19 cellular contexts compared by ENCODE assay signal in genomic region chr7:109879429-109879828, GRCh38.
DNase-seq lines count a peak whose midpoint lies in the region; ATAC-seq and TF ChIP-seq lines count a peak whose summit lies in the region.
"Had no signal": no experiment of that assay in that cellular context is flagged by ENCODE, and none has a peak within 500 bp of the region (broad histone marks: within the 10 kb centered on the region; RNA-seq: fewer than 3 reads in every experiment).

No MANE protein-coding gene starts in this region.

- intact Hi-C loops in Caco-2 (cut with micrococcal nuclease; ENCODE audit: unreplicated experiment), result no loop called here

- POLR2A ChIA-PET in Caco-2 (lab: Charles Lee), result no interaction called here

- no peak for ATAC-seq in GM21390 (IDR thresholded peaks at IDR 0.05; ENCODE audit: unreplicated experiment)
- ATAC-seq: activated naive CD8-positive, alpha-beta T cell treated with anti-CD3 and anti-CD28 coated beads, Interleukin-2, amount 50 U/mL, for 24 hours; GM23338; heart right ventricle; HepG2; left colon; psoas muscle had no signal

- H3K27me3 Mint-ChIP-seq in Caco-2 (ENCODE audit: insufficient read depth, unreplicated experiment), result no peaks in the 10 kb centered on the region
- H3K27me3 Mint-ChIP-seq: activated B cell treated with CpG ODN at 0.5 μM for 24 hours had no signal

- no peak overlapping the region for H3K4me3 ChIP-seq in Caco-2 (ENCODE audit: low read depth, low read length)
- H3K4me3 ChIP-seq: GM23338, heart right ventricle, psoas muscle had no signal

- BruUV-seq in Caco-2 (replicated peaks; lab: Mats Ljungman, UMichigan), result no TSS peak

- H3K36me3 ChIP-seq in Caco-2 (ENCODE audit: control insufficient read depth, insufficient read depth, low read length), result no peaks in the 10 kb centered on the region
- H3K36me3 ChIP-seq: heart right ventricle had no signal

- in situ Hi-C loops in KBM-7 (cut with MboI; ENCODE audit: low pct_unique_long_range_greater_than_20kb, low sequenced_read_pairs), result no loop called here

- peaks cover 7% of the 10 kb centered on the region for H3K4me1 ChIP-seq in Caco-2
- H3K4me1 ChIP-seq: heart right ventricle, psoas muscle had no signal

- TF ChIP-seq CTCF in Caco-2 (IDR thresholded peaks at IDR 0.05; ENCODE audit: insufficient read depth in 1 of 2, low read depth in 1 of 2, low read length in 1 of 2, severe bottlenecking in 1 of 2, unreplicated experiment in 1 of 2), result no peak

- no peak overlapping the region for H3K27ac Mint-ChIP-seq in Caco-2 (ENCODE audit: unreplicated experiment)
- H3K27ac Mint-ChIP-seq: activated B cell treated with CpG ODN at 0.5 μM for 24 hours; activated naive CD8-positive, alpha-beta T cell treated with anti-CD3 and anti-CD28 coated beads, Interleukin-2, amount 50 U/mL, for 24 hours; GM23338 had no signal

- H3K9me3 ChIP-seq in Caco-2, result no peaks in the 10 kb centered on the region
- H3K9me3 ChIP-seq: heart right ventricle, psoas muscle had no signal

- H3K27me3 ChIP-seq in Caco-2 (replicated peaks; ENCODE audit: control insufficient read depth, insufficient read depth, low read length), result no peaks in the 10 kb centered on the region
- H3K27me3 ChIP-seq: heart right ventricle had no signal

- H3K9me3 Mint-ChIP-seq in Caco-2 (ENCODE audit: unreplicated experiment), result peaks cover 32% of the 10 kb centered on the region
- H3K9me3 Mint-ChIP-seq: activated naive CD8-positive, alpha-beta T cell treated with anti-CD3 and anti-CD28 coated beads, Interleukin-2, amount 50 U/mL, for 24 hours; GM23338 had no signal

- peaks cover 5% of the 10 kb centered on the region for H3K36me3 Mint-ChIP-seq in Caco-2 (ENCODE audit: insufficient read depth, unreplicated experiment)

- H3K4me3 Mint-ChIP-seq in Caco-2 (ENCODE audit: unreplicated experiment), result no peak overlapping the region
- H3K4me3 Mint-ChIP-seq: activated B cell treated with CpG ODN at 0.5 μM for 24 hours; activated naive CD8-positive, alpha-beta T cell treated with anti-CD3 and anti-CD28 coated beads, Interleukin-2, amount 50 U/mL, for 24 hours; GM23338 had no signal

- CTCF ChIA-PET in Caco-2 (lab: Charles Lee), result no interaction called here

- peaks cover 9% of the 10 kb centered on the region for H3K4me1 Mint-ChIP-seq in Caco-2 (ENCODE audit: low read depth, unreplicated experiment)
- H3K4me1 Mint-ChIP-seq: activated B cell treated with CpG ODN at 0.5 μM for 24 hours; activated naive CD8-positive, alpha-beta T cell treated with anti-CD3 and anti-CD28 coated beads, Interleukin-2, amount 50 U/mL, for 24 hours; GM23338 had no signal

- DNase-seq in DMS53 treated with DMSO at 0.1 percent for 48 hours (lab: John Stamatoyannopoulos, UW; ENCODE audit: unreplicated experiment) (peak; percentile 28), NCI-H146 (lab: John Stamatoyannopoulos, UW) (peak; percentile 96), NCI-H345 treated with DMSO at 0.1 percent for 48 hours (lab: John Stamatoyannopoulos, UW; ENCODE audit: unreplicated experiment) (peak; percentile 73), SHP77 treated with DMSO at 0.1 percent for 48 hours (lab: John Stamatoyannopoulos, UW) (peak; percentile 82), Caco-2 (no peak), KBM-7 (no peak)
- DNase-seq: activated B cell treated with CpG ODN at 0.5 μM for 24 hours; activated CD4-positive, alpha-beta T cell treated with anti-CD3 and anti-CD28 coated beads, Interleukin-2, amount 50 U/mL, for 48 hours; activated CD8-positive, alpha-beta memory T cell treated with anti-CD3 and anti-CD28 coated beads, Interleukin-2, amount 50 U/mL, for 48 hours; activated effector memory CD4-positive, alpha-beta T cell treated with Interleukin-2 at 50 U/mL for 16 hours; activated naive CD8-positive, alpha-beta T cell treated with anti-CD3 and anti-CD28 coated beads, Interleukin-2, amount 50 U/mL, for 24 hours; cerebellar nuclear complex; heart right ventricle; left colon; mesenchymal stem cell; psoas muscle had no signal

Comparison
In these comparisons a context has a peak if more than half of its experiments do, and no peak if none do; other contexts are left out.
1. DNase-seq: peak in DMS53 treated with DMSO at 0.1 percent for 48 hours (single experiment), NCI-H146 (single experiment), NCI-H345 treated with DMSO at 0.1 percent for 48 hours (single experiment) and SHP77 treated with DMSO at 0.1 percent for 48 hours (single experiment); none in Caco-2 (0 of 2) and KBM-7 (single experiment).